8 cellular contexts compared by ENCODE assay signal in the genomic region with DNA sequence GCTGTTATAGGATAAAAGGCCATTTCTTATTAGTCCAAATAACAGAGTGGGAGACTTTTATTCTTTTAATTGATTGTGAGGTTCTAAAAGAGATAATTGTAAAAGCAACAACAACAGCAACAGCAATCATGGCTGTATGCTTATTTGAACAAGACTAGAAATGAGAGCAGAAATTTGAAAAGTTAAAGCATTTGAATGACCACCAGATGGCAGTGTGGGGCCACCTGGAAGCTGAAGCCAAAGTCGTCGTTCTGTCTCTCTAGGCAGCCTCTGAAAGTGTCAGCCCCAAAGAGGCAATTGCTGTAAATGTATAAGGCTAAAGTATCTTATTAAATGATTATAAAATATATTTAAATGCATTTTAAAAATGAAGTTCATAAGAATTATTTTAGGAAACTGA. TPM values are rescaled to one million over a fixed set of nuclear protein-coding genes. Genes with fewer than 3 reads are reported as not detected.
DNase-seq lines count a peak whose midpoint lies in the region; ATAC-seq, FAIRE-seq and TF ChIP-seq lines count a peak whose summit lies in the region.

No MANE protein-coding gene starts in this region.

- no peak for DNase-seq in D721Med (ENCODE audit: insufficient read length, low spot score)
- DNase-seq in LNCaP clone FGC (ENCODE audit: low read depth) = no peak
- DNase-seq in SHP77 (lab: John Stamatoyannopoulos, UW) = peak; percentile 4 to 18
- DNase-seq in activated effector memory CD4-positive, alpha-beta T cell treated with anti-CD3 and anti-CD28 coated beads, Interleukin-2, amount 50 U/mL, for 16 hours = peak; percentile 76
- DNase-seq in germinal center (ENCODE audit: low spot score) = peak; percentile 1
- DNase-seq in pulmonary artery endothelial cell (ENCODE audit: low read depth, low spot score) = peak; percentile 7
- no peak for DNase-seq in NCI-H226

- ATAC-seq in GM21515 (IDR thresholded peaks at IDR 0.05; ENCODE audit: unreplicated experiment) = peak; percentile 66

- no peak for FAIRE-seq in D721Med (lab: Jason Lieb, UNC)

- peak; percentile 49 for TF ChIP-seq CTCF in D721Med (IDR thresholded peaks at IDR 0.05; ENCODE audit: insufficient read depth, missing control alignments)
- peak; percentile 62 for TF ChIP-seq CTCF in LNCaP clone FGC (IDR thresholded peaks at IDR 0.05; ENCODE audit: control insufficient read depth, extremely low read depth, insufficient read depth)

- H3K4me3 ChIP-seq in LNCaP clone FGC (ENCODE audit: low read depth, low read length) = no peak overlapping the region

RNA-seq across cellular contexts. Expression of gene SH2D1A, which starts 42.2 kb away (rescaled TPM):
- total RNA-seq in pulmonary artery endothelial cell = not detected in 2 replicates

RNA-seq across cellular contexts. Expression of gene TEX13D, which starts 56.1 kb away (rescaled TPM):
- total RNA-seq in pulmonary artery endothelial cell = not detected in 2 replicates

Comparison
In these comparisons a context has a peak if more than half of its experiments do, and no peak if none do; other contexts are left out.
1. DNase-seq: peak in SHP77 (2 of 2), activated effector memory CD4-positive, alpha-beta T cell treated with anti-CD3 and anti-CD28 coated beads, Interleukin-2, amount 50 U/mL, for 16 hours (single experiment), germinal center (single experiment) and pulmonary artery endothelial cell (single experiment); none in D721Med (single experiment), LNCaP clone FGC (single experiment) and NCI-H226 (single experiment).